In the genomic region with DNA sequence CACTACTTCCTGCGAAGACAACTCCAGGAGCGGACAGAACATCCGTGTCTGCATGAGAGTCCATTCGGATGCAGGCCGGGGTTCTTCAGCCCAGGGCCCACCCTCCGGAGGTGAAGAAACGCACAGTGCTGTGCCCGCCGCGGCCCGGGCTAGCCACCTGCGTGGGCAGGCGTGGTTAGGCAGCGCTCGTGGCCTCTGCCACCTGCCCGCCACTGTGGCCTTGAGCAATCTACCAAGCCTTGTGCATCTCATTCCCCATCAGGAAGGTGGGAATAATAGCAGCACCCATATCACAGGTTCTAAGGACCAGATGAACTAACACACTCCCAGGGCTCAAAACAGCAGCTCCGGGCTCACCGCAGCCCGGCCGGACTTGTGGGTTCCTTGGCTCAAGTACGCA, we compare ENCODE assay signal across 39 cellular contexts. TPM values are rescaled to one million over a fixed set of nuclear protein-coding genes. Genes with fewer than 3 reads are reported as not detected.
"Had no signal": no experiment of that assay in that cellular context is flagged by ENCODE, and none has a peak within 500 bp of the region (broad histone marks: within the 10 kb centered on the region; RNA-seq: fewer than 3 reads in every experiment).

No MANE protein-coding gene starts in this region.

- H3K27ac ChIP-seq: ascending aorta, cardiac muscle cell, PC-9, RWPE1, VCaP had no signal

- H3K9me3 ChIP-seq: ascending aorta, MG63 had no signal

- H3K36me3 Mint-ChIP-seq: activated naive CD8-positive, alpha-beta T cell treated with anti-CD3 and anti-CD28 coated beads for 36 hours had no signal

- FAIRE-seq: RCC 7860 had no signal

- DNase-seq: activated B cell treated with CpG ODN at 0.5 μM for 24 hours; activated CD4-positive, alpha-beta T cell treated with anti-CD3 and anti-CD28 coated beads for 1 hour; activated CD4-positive, alpha-beta T cell treated with anti-CD3 and anti-CD28 coated beads for 48 hours; activated CD4-positive, alpha-beta T cell treated with anti-CD3 and anti-CD28 coated beads, Interleukin-2, amount 50 U/mL, for 4 hours; activated CD8-positive, alpha-beta T cell treated with anti-CD3 and anti-CD28 coated beads for 36 hours; activated effector memory CD4-positive, alpha-beta T cell treated with anti-CD3 and anti-CD28 coated beads, Interleukin-2, amount 50 U/mL, for 16 hours; activated naive CD4-positive, alpha-beta T cell; activated naive CD4-positive, alpha-beta T cell treated with anti-CD3 and anti-CD28 coated beads, Interleukin-2, amount 50 U/mL, for 16 hours; activated naive CD8-positive, alpha-beta T cell treated with anti-CD3 and anti-CD28 coated beads for 36 hours; activated T-cell treated with anti-CD3 and anti-CD28 coated beads, Interleukin-2, amount 50 U/mL, for 1 hour; activated T-cell treated with anti-CD3 and anti-CD28 coated beads, Interleukin-2, amount 50 U/mL, for 72 hours; amniotic stem cell; Kasumi-1; KG1; MG63; NCI-H1048; NCI-H1105 treated with DMSO at 0.1 percent for 48 hours; NCI-H1436; NCI-H1694; NCI-H1930; NCI-H2081 treated with DMSO at 0.1 percent for 48 hours; NCI-H226; NCI-H446 treated with DMSO at 0.1 percent for 48 hours; NCI-H524 treated with DMSO at 0.1 percent for 48 hours; NK-92 treated with Interleukin-12 subunit alpha and Interleukin-12 subunit beta, amount 100 ng/mL, for 24 hours; PC-9; SIG-M5; SW 1271; T-helper 1 cell; T-helper 2 cell; T-helper 9 cell had no signal

- H3K4me2 ChIP-seq: PC-9 had no signal

- H3K4me3 Mint-ChIP-seq: activated B cell treated with CpG ODN at 0.5 μM for 24 hours; activated CD8-positive, alpha-beta T cell treated with anti-CD3 and anti-CD28 coated beads for 36 hours; activated naive CD8-positive, alpha-beta T cell treated with anti-CD3 and anti-CD28 coated beads for 36 hours; activated T-cell treated with anti-CD3 and anti-CD28 coated beads, Interleukin-2, amount 50 U/mL, for 72 hours; activated T-helper 17 cell treated with anti-CD3 and anti-CD28 coated beads, Interleukin-2, amount 50 U/mL, for 72 hours; central memory CD8-positive, alpha-beta T cell had no signal

- H3K27ac Mint-ChIP-seq: activated CD8-positive, alpha-beta T cell treated with anti-CD3 and anti-CD28 coated beads for 36 hours; activated naive CD8-positive, alpha-beta T cell treated with anti-CD3 and anti-CD28 coated beads for 36 hours; activated T-cell treated with anti-CD3 and anti-CD28 coated beads, Interleukin-2, amount 50 U/mL, for 72 hours; activated T-helper 17 cell treated with anti-CD3 and anti-CD28 coated beads, Interleukin-2, amount 50 U/mL, for 72 hours had no signal

- H3K36me3 ChIP-seq: ascending aorta, cardiac muscle cell, MG63 had no signal

- H3K4me1 ChIP-seq: ascending aorta had no signal

- H3K4me1 Mint-ChIP-seq: activated naive CD8-positive, alpha-beta T cell treated with anti-CD3 and anti-CD28 coated beads for 36 hours; activated T-helper 17 cell treated with anti-CD3 and anti-CD28 coated beads, Interleukin-2, amount 50 U/mL, for 72 hours; central memory CD8-positive, alpha-beta T cell had no signal

- H3K4me3 ChIP-seq: ascending aorta, cardiac muscle cell, MG63, PC-9 had no signal

- H3K27me3 ChIP-seq: ascending aorta, cardiac muscle cell had no signal

- H3K9me3 Mint-ChIP-seq: activated B cell treated with CpG ODN at 0.5 μM for 24 hours; activated CD8-positive, alpha-beta T cell treated with anti-CD3 and anti-CD28 coated beads for 36 hours; activated naive CD8-positive, alpha-beta T cell treated with anti-CD3 and anti-CD28 coated beads for 36 hours; activated T-cell treated with anti-CD3 and anti-CD28 coated beads, Interleukin-2, amount 50 U/mL, for 72 hours; activated T-helper 17 cell treated with anti-CD3 and anti-CD28 coated beads, Interleukin-2, amount 50 U/mL, for 72 hours; central memory CD8-positive, alpha-beta T cell had no signal

- ATAC-seq: activated CD8-positive, alpha-beta T cell treated with anti-CD3 and anti-CD28 coated beads for 36 hours; activated T-cell treated with anti-CD3 and anti-CD28 coated beads, Interleukin-2, amount 50 U/mL, for 72 hours; activated T-helper 17 cell treated with anti-CD3 and anti-CD28 coated beads, Interleukin-2, amount 50 U/mL, for 72 hours; Right ventricle myocardium inferior had no signal

- H2AFZ ChIP-seq: PC-9 had no signal

RNA-seq across cellular contexts. Expression of gene PABPC3, which starts 26.7 kb away (rescaled TPM):
- total RNA-seq: ascending aorta, cardiac muscle cell had no signal
- polyA plus RNA-seq: cardiac muscle cell had no signal
